In the genomic region with DNA sequence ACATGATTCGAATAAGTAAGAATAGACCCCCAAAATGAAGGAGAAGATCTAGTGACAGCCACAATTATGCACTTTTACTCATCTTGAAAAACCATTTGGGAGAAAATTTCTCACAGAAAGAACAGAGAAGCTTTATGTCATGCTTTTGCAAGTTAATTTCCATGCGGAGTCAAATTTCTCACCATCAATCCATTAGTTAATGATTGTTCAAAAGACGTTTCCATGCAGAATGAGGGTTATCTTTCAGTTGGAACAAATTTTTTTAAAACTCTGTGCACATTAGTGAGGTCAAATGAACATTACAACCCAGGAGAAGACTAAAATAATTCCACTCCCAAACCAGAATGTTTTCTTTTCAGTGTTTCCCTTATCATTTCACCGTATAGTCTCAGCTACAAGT, we compare ENCODE assay signal across 27 cellular contexts.
"Had no signal": no experiment of that assay in that cellular context is flagged by ENCODE, and none has a peak within 500 bp of the region (broad histone marks: within the 10 kb centered on the region; RNA-seq: fewer than 3 reads in every experiment).

No MANE protein-coding gene starts in this region.

- H3K36me3 ChIP-seq: gastroesophageal sphincter, neural progenitor cell, right lobe of liver had no signal

- H3K9ac ChIP-seq: neural progenitor cell had no signal

- H3K4me3 Mint-ChIP-seq: activated CD4-positive, alpha-beta T cell treated with anti-CD3 and anti-CD28 coated beads for 36 hours; activated CD8-positive, alpha-beta memory T cell treated with anti-CD3 and anti-CD28 coated beads, Interleukin-2, amount 10 ng/mL, durations not matched to agents 7 days and 5 days; activated CD8-positive, alpha-beta T cell treated with anti-CD3 and anti-CD28 coated beads, Interleukin-2, amount 10 ng/mL, durations not matched to agents 7 days and 5 days; activated naive CD8-positive, alpha-beta T cell; naive thymus-derived CD4-positive, alpha-beta T cell; neural progenitor cell; stimulated activated effector memory CD8-positive, alpha-beta T cell treated with anti-CD3 and anti-CD28 coated beads, Interleukin-12 subunit alpha, Interleukin-12 subunit beta, amount 100 ng/mL, for 72 hours; stimulated activated naive CD8-positive, alpha-beta T cell treated with anti-CD3 and anti-CD28 coated beads, Interleukin-15, Interleukin-2, amounts not matched to agents 100 ng/mL and 50 ng/mL, for 24 hours; type B pancreatic cell had no signal

- H3K27me3 ChIP-seq: body of pancreas, gastroesophageal sphincter, neural progenitor cell, right lobe of liver had no signal

- H3K9me3 ChIP-seq: body of pancreas, gastroesophageal sphincter, right lobe of liver had no signal

- ATAC-seq: activated CD4-positive, alpha-beta T cell treated with anti-CD3 and anti-CD28 coated beads for 36 hours; activated CD8-positive, alpha-beta memory T cell treated with anti-CD3 and anti-CD28 coated beads, Interleukin-2, amount 10 ng/mL, durations not matched to agents 7 days and 5 days; activated CD8-positive, alpha-beta T cell treated with anti-CD3 and anti-CD28 coated beads, Interleukin-2, amount 10 ng/mL, durations not matched to agents 7 days and 5 days; body of pancreas; gastroesophageal sphincter; left colon; naive thymus-derived CD4-positive, alpha-beta T cell; stimulated activated effector memory CD8-positive, alpha-beta T cell treated with anti-CD3 and anti-CD28 coated beads, Interleukin-12 subunit alpha, Interleukin-12 subunit beta, amount 100 ng/mL, for 72 hours had no signal

- H3K4me1 ChIP-seq: neural progenitor cell had no signal

- H3K36me3 Mint-ChIP-seq: activated CD8-positive, alpha-beta memory T cell treated with anti-CD3 and anti-CD28 coated beads, Interleukin-2, amount 10 ng/mL, durations not matched to agents 7 days and 5 days; activated naive CD8-positive, alpha-beta T cell; neural progenitor cell; stimulated activated effector memory CD8-positive, alpha-beta T cell treated with anti-CD3 and anti-CD28 coated beads, Interleukin-12 subunit alpha, Interleukin-12 subunit beta, amount 100 ng/mL, for 72 hours; type B pancreatic cell had no signal

- FAIRE-seq: colon, kidney had no signal

- H3K4me2 ChIP-seq: neural progenitor cell had no signal

- H3K4me3 ChIP-seq: body of pancreas, gastroesophageal sphincter, neural progenitor cell, right lobe of liver had no signal

- H3K27ac ChIP-seq: gastroesophageal sphincter, neural progenitor cell, right lobe of liver had no signal

- H3K27ac Mint-ChIP-seq: activated CD4-positive, alpha-beta T cell treated with anti-CD3 and anti-CD28 coated beads for 36 hours; activated CD8-positive, alpha-beta memory T cell treated with anti-CD3 and anti-CD28 coated beads, Interleukin-2, amount 10 ng/mL, durations not matched to agents 7 days and 5 days; activated CD8-positive, alpha-beta T cell treated with anti-CD3 and anti-CD28 coated beads, Interleukin-2, amount 10 ng/mL, durations not matched to agents 7 days and 5 days; activated naive CD8-positive, alpha-beta T cell; neural progenitor cell; stimulated activated effector memory CD8-positive, alpha-beta T cell treated with anti-CD3 and anti-CD28 coated beads, Interleukin-12 subunit alpha, Interleukin-12 subunit beta, amount 100 ng/mL, for 72 hours; stimulated activated naive CD8-positive, alpha-beta T cell treated with anti-CD3 and anti-CD28 coated beads, Interleukin-15, Interleukin-2, amounts not matched to agents 100 ng/mL and 50 ng/mL, for 24 hours; type B pancreatic cell had no signal

- H2AFZ ChIP-seq: neural progenitor cell had no signal

- DNase-seq: activated CD4-positive, alpha-beta T cell treated with anti-CD3 and anti-CD28 coated beads for 36 hours; activated CD4-positive, CD25-positive, alpha-beta regulatory T cell; activated CD8-positive, alpha-beta memory T cell treated with anti-CD3 and anti-CD28 coated beads, Interleukin-2, amount 10 ng/mL, durations not matched to agents 7 days and 5 days; activated CD8-positive, alpha-beta T cell treated with anti-CD3 and anti-CD28 coated beads, Interleukin-2, amount 10 ng/mL, durations not matched to agents 7 days and 5 days; activated effector memory CD4-positive, alpha-beta T cell treated with Interleukin-2 at 50 U/mL for 16 hours; activated naive CD4-positive, alpha-beta T cell treated with Interleukin-2 at 50 U/mL for 16 hours; activated T-cell treated with anti-CD3 and anti-CD28 coated beads, Interleukin-2, amount 50 U/mL, for 48 hours; anterior cingulate cortex; body of pancreas; effector memory CD4-positive, alpha-beta T cell; head of caudate nucleus; hippocampal formation; kidney; left colon; midbrain; naive thymus-derived CD4-positive, alpha-beta T cell; occipital lobe; right lobe of liver; stimulated activated CD4-positive, alpha-beta T cell treated with anti-CD3 and anti-CD28 coated beads, Interleukin-12 subunit alpha, Interleukin-12 subunit beta, amount 100 ng/mL, for 4 hours; stimulated activated CD4-positive, alpha-beta T cell treated with anti-CD3 and anti-CD28 coated beads, Interleukin-4, amount 100 ng/mL, for 1 hour had no signal

- H3K27me3 Mint-ChIP-seq: activated CD4-positive, alpha-beta T cell treated with anti-CD3 and anti-CD28 coated beads for 36 hours; activated naive CD8-positive, alpha-beta T cell; naive thymus-derived CD4-positive, alpha-beta T cell; stimulated activated naive CD8-positive, alpha-beta T cell treated with anti-CD3 and anti-CD28 coated beads, Interleukin-15, Interleukin-2, amounts not matched to agents 100 ng/mL and 50 ng/mL, for 24 hours; type B pancreatic cell had no signal

- H3K9me3 Mint-ChIP-seq: stimulated activated effector memory CD8-positive, alpha-beta T cell treated with anti-CD3 and anti-CD28 coated beads, Interleukin-12 subunit alpha, Interleukin-12 subunit beta, amount 100 ng/mL, for 72 hours; stimulated activated naive CD8-positive, alpha-beta T cell treated with anti-CD3 and anti-CD28 coated beads, Interleukin-15, Interleukin-2, amounts not matched to agents 100 ng/mL and 50 ng/mL, for 24 hours had no signal
